ENCODE assay signal across 1 cellular context in genomic region chr5:172455087-172455381, GRCh38.
A peak's percentile ranks its signal among the peaks of the same experiment; 100 is the strongest.
TF ChIP-seq lines count a peak whose summit lies in the region.

No MANE protein-coding gene starts in this region.

TF ChIP-seq in HepG2, 621 proteins besides CTCF, POLR2A, EP300 and RAD21:
- TF ChIP-seq, protein P1, sequence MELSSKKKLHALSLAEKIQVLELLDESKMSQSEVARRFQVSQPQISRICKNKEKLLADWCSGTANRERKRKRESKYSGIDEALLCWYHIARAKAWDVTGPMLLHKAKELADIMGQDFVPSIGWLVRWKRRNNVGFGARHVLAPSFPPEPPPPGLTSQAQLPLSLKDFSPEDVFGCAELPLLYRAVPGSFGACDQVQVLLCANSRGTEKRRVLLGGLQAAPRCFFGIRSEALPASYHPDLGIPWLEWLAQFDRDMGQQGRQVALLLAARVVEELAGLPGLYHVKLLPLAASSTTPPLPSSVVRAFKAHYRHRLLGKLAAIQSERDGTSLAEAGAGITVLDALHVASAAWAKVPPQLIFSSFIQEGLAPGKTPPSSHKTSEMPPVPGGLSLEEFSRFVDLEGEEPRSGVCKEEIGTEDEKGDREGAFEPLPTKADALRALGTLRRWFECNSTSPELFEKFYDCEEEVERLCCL (CRISPR knock-in tag; IDR thresholded peaks at IDR 0.05; ENCODE audit: borderline replicate concordance): no peak
- no peak for TF ChIP-seq ZNF337 (CRISPR knock-in tag; IDR thresholded peaks at IDR 0.05; ENCODE audit: borderline replicate concordance, low read depth)
- TF ChIP-seq DNMT3B (CRISPR knock-in tag; conservative IDR thresholded peaks at IDR 0.05): no peak
- 0 out of 2 replicates have a peak, but pooled peaks have one; percentile 30 for TF ChIP-seq ZSCAN21 (CRISPR knock-in tag; IDR thresholded peaks at IDR 0.05; ENCODE audit: borderline replicate concordance)
- 0 out of 2 replicates have a peak, but pooled peaks have one; percentile 5 for TF ChIP-seq ZFX (CRISPR knock-in tag; IDR thresholded peaks at IDR 0.05; ENCODE audit: low read depth)
- TF ChIP-seq SP5 (CRISPR knock-in tag; IDR thresholded peaks at IDR 0.05; ENCODE audit: borderline replicate concordance, low read depth): no peak
- no peak for TF ChIP-seq HMGA1 (CRISPR knock-in tag; conservative IDR thresholded peaks at IDR 0.05)
- 0 out of 2 replicates have a peak, but pooled peaks have one; percentile 11 for TF ChIP-seq ZBTB4 (CRISPR knock-in tag; IDR thresholded peaks at IDR 0.05; ENCODE audit: borderline replicate concordance)
- TF ChIP-seq SNAPC2 (CRISPR knock-in tag; IDR thresholded peaks at IDR 0.05): no peak
- no peak for TF ChIP-seq ZNF816 (CRISPR knock-in tag; IDR thresholded peaks at IDR 0.05; ENCODE audit: borderline replicate concordance)
- TF ChIP-seq EED (CRISPR knock-in tag; IDR thresholded peaks at IDR 0.05): 0 out of 2 replicates have a peak, but pooled peaks have one; percentile 42
- TF ChIP-seq ZNF260 (CRISPR knock-in tag; IDR thresholded peaks at IDR 0.05; ENCODE audit: borderline replicate concordance, low read depth): no peak
- no peak for TF ChIP-seq MATR3 (CRISPR knock-in tag; IDR thresholded peaks at IDR 0.05)
- TF ChIP-seq POGZ (CRISPR knock-in tag; IDR thresholded peaks at IDR 0.05): no peak
- 0 out of 2 replicates have a peak, but pooled peaks have one; percentile 3 for TF ChIP-seq HIVEP1 (CRISPR knock-in tag; IDR thresholded peaks at IDR 0.05)
- TF ChIP-seq ZNF282 (IDR thresholded peaks at IDR 0.05; ENCODE audit: partially characterized antibody): no peak
- no peak for TF ChIP-seq PLSCR1 (CRISPR knock-in tag; IDR thresholded peaks at IDR 0.05; ENCODE audit: borderline replicate concordance)
- peak; percentile 25; the same call in 1 of the 2 replicates for TF ChIP-seq THAP9 (CRISPR knock-in tag; IDR thresholded peaks at IDR 0.05; ENCODE audit: borderline replicate concordance)
- no peak for TF ChIP-seq ZNF234 (CRISPR knock-in tag; conservative IDR thresholded peaks at IDR 0.05)
- 0 out of 2 replicates have a peak, but pooled peaks have one; percentile 55 for TF ChIP-seq ZNF839 (CRISPR knock-in tag; IDR thresholded peaks at IDR 0.05; ENCODE audit: borderline replicate concordance)
- TF ChIP-seq DNMT1 (CRISPR knock-in tag; IDR thresholded peaks at IDR 0.05): no peak
- TF ChIP-seq ZNF691 (CRISPR knock-in tag; IDR thresholded peaks at IDR 0.05; ENCODE audit: borderline replicate concordance, low read depth): no peak
- no peak for TF ChIP-seq SMAD1 (CRISPR knock-in tag; IDR thresholded peaks at IDR 0.05; ENCODE audit: borderline replicate concordance, low read depth)
- TF ChIP-seq, protein P2, sequence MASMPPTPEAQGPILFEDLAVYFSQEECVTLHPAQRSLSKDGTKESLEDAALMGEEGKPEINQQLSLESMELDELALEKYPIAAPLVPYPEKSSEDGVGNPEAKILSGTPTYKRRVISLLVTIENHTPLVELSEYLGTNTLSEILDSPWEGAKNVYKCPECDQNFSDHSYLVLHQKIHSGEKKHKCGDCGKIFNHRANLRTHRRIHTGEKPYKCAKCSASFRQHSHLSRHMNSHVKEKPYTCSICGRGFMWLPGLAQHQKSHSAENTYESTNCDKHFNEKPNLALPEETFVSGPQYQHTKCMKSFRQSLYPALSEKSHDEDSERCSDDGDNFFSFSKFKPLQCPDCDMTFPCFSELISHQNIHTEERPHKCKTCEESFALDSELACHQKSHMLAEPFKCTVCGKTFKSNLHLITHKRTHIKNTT (CRISPR knock-in tag; IDR thresholded peaks at IDR 0.05): no peak
- TF ChIP-seq THAP11 (CRISPR knock-in tag; IDR thresholded peaks at IDR 0.05): no peak
- no peak for TF ChIP-seq KLF13 (CRISPR knock-in tag; IDR thresholded peaks at IDR 0.05)
- TF ChIP-seq CEBPG (CRISPR knock-in tag; IDR thresholded peaks at IDR 0.05): no peak
- no peak for TF ChIP-seq NKX3-1 (CRISPR knock-in tag; IDR thresholded peaks at IDR 0.05)
- peak; percentile 58 for TF ChIP-seq ZBTB38 (CRISPR knock-in tag; IDR thresholded peaks at IDR 0.05)
- TF ChIP-seq ONECUT2 (CRISPR knock-in tag; IDR thresholded peaks at IDR 0.05): no peak
- 0 out of 2 replicates have a peak, but pooled peaks have one; percentile 16 for TF ChIP-seq SAP130 (CRISPR knock-in tag; IDR thresholded peaks at IDR 0.05; ENCODE audit: low read depth)
- TF ChIP-seq ZNF501 (CRISPR knock-in tag; IDR thresholded peaks at IDR 0.05): 0 out of 2 replicates have a peak, but pooled peaks have one; percentile 26
- TF ChIP-seq ZNF550 (CRISPR knock-in tag; IDR thresholded peaks at IDR 0.05; ENCODE audit: borderline replicate concordance): no peak
- TF ChIP-seq YY1 (IDR thresholded peaks at IDR 0.05; ENCODE audit: insufficient read depth, insufficient replicate concordance, low read depth, low read length): no peak
- TF ChIP-seq ZNF619 (CRISPR knock-in tag; IDR thresholded peaks at IDR 0.05): 0 out of 2 replicates have a peak, but pooled peaks have one; percentile 62
- TF ChIP-seq TBX3 (IDR thresholded peaks at IDR 0.05; ENCODE audit: borderline replicate concordance): no peak
- TF ChIP-seq ZNF788 (CRISPR knock-in tag; IDR thresholded peaks at IDR 0.05; ENCODE audit: borderline replicate concordance): no peak
- TF ChIP-seq ZNF709 (CRISPR knock-in tag; IDR thresholded peaks at IDR 0.05): no peak
- no peak for TF ChIP-seq MAZ (IDR thresholded peaks at IDR 0.05; ENCODE audit: borderline replicate concordance, low read depth, low read length)
- TF ChIP-seq MAZ (CRISPR knock-in tag; IDR thresholded peaks at IDR 0.05; ENCODE audit: low read depth): peak; percentile 21
- no peak for TF ChIP-seq IRF9 (CRISPR knock-in tag; IDR thresholded peaks at IDR 0.05; ENCODE audit: borderline replicate concordance)
- no peak for TF ChIP-seq ZNF317 (CRISPR knock-in tag; IDR thresholded peaks at IDR 0.05)
- peak; percentile 1; the same call in 1 of the 2 replicates for TF ChIP-seq ZNF777 (CRISPR knock-in tag; IDR thresholded peaks at IDR 0.05)
- no peak for TF ChIP-seq MBD4 (IDR thresholded peaks at IDR 0.05; ENCODE audit: borderline replicate concordance, low read length)
